ENCODE assay signal across 1 cellular context in the genomic region with DNA sequence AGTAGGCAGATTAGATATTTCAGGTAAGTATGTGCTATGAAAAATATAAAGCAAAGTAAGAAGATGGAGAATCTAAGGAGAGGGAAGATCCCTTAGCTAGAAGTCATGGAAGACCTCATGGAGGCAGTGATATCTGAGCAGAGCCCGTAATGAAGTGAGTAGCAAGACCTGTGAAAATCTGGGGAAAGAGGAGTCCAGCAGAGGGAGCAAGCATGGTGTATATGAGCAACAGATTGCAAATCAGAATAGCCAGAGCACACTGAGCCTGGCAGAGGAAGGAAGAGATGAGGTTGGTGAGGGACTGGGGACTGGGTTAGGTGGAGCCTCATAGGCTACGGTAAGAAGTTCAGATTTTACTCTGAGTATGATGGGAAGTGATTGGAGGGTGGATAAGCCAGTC.
TF ChIP-seq lines count a peak whose summit lies in the region.

No MANE protein-coding gene starts in this region.

TF ChIP-seq in GM12878, 131 proteins besides CTCF, POLR2A, EP300 and RAD21:
- no peak for TF ChIP-seq EZH2 (IDR thresholded peaks at IDR 0.05; ENCODE audit: borderline replicate concordance, control insufficient read depth, low read depth, low read length)
- peak; percentile 15; the same call in 1 of the 2 replicates for TF ChIP-seq SMC3 (IDR thresholded peaks at IDR 0.05; ENCODE audit: borderline replicate concordance, low read length)
TF ChIP-seq in GM12878: peak in this region for 1.
